In genomic region chr10:131874991-131875451, GRCh38 we compare ENCODE assay signal across 8 cellular contexts. TPM values are rescaled to one million over a fixed set of nuclear protein-coding genes. Genes with fewer than 3 reads are reported as not detected.
DNase-seq lines count a peak whose midpoint lies in the region; ATAC-seq, FAIRE-seq and TF ChIP-seq lines count a peak whose summit lies in the region.

No MANE protein-coding gene starts in this region.

- TF ChIP-seq RAD21 in H1 (IDR thresholded peaks at IDR 0.05 in 1 of 2, conservative IDR thresholded peaks at IDR 0.05 in 1 of 2; ENCODE audit: low read depth in 2 of 2, low read length in 2 of 2) = peak; percentile 94 to 96

- DNase-seq in AG04450 (ENCODE audit: low read depth, low spot score) (peak; percentile 52), NCI-H446 (lab: John Stamatoyannopoulos, UW) (peak; percentile 16 to 44), H1 (ENCODE audit: low read depth in 1 of 2, low spot score in 2 of 2) (peak; percentile 68 to 94), mesendoderm (peak; percentile 90)
- peak; percentile 86 for DNase-seq in activated CD4-positive, alpha-beta T cell treated with anti-CD3 and anti-CD28 coated beads for 36 hours
- peak; percentile 30 to 69 for DNase-seq in stimulated activated effector memory CD8-positive, alpha-beta T cell treated with anti-CD3 and anti-CD28 coated beads, Interleukin-12 subunit alpha, Interleukin-12 subunit beta, amount 100 ng/mL, for 72 hours (ENCODE audit: low spot score in 2 of 2)

- H3K56ac ChIP-seq in H1 (replicated peaks; ENCODE audit: insufficient read length, low read depth, low read length) = no peak overlapping the region
- H3K56ac ChIP-seq in mesendoderm (ENCODE audit: low read length) = no peak overlapping the region

- no peak for TF ChIP-seq EP300 in H1 (IDR thresholded peaks at IDR 0.05; ENCODE audit: borderline replicate concordance in 1 of 2, low read depth in 2 of 2, low read length in 2 of 2)

- no peak overlapping the region for H3K23ac ChIP-seq in H1 (ENCODE audit: insufficient read length)
- H3K23ac ChIP-seq in mesendoderm (ENCODE audit: low read length) = no peak overlapping the region

- H3K4me2 ChIP-seq in H1 (ENCODE audit: insufficient read depth in 1 of 2, low read depth in 2 of 2, low read length in 2 of 2) = peak overlapping the region in 1 of 2 experiments; percentile 71; a peak in 3 of 4 replicates
- H3K4me2 ChIP-seq in mesendoderm (ENCODE audit: low read length) = no peak overlapping the region

- H2AK5ac ChIP-seq in H1 (ENCODE audit: low read depth, low read length) (no peak overlapping the region), mesendoderm (ENCODE audit: low read length) (no peak overlapping the region)

- no peak overlapping the region for H2BK12ac ChIP-seq in H1 (ENCODE audit: low read depth, low read length)

- H3K79me1 ChIP-seq in H1 (ENCODE audit: low read depth, low read length) = no peaks in the 10 kb centered on the region
- H3K79me1 ChIP-seq in mesendoderm (ENCODE audit: low read length) = no peaks in the 10 kb centered on the region

- H3K4me1 ChIP-seq in H1 (replicated peaks in 1 of 4; ENCODE audit: control insufficient read depth in 3 of 4, insufficient read depth in 4 of 4, low read length in 3 of 4) (peaks cover 0 to 3% (median 0%) of the 10 kb centered on the region in 4 experiments; a peak in 2 of 7 replicates), mesendoderm (ENCODE audit: control insufficient read depth, low read depth, low read length) (no peaks in the 10 kb centered on the region)

- H4K8ac ChIP-seq in H1 (ENCODE audit: extremely low read depth, insufficient read depth, low read length) (no peak overlapping the region), mesendoderm (ENCODE audit: low read depth, low read length) (no peak overlapping the region)

- TF ChIP-seq POLR2A in GM18505 (IDR thresholded peaks at IDR 0.05; ENCODE audit: borderline replicate concordance, extremely low read depth, insufficient read depth, insufficient read length) (no peak), H1 (IDR thresholded peaks at IDR 0.05; ENCODE audit: control extremely low read depth in 1 of 2, low read depth in 2 of 2, low read length in 2 of 2) (no peak)

- H3K9me3 ChIP-seq in AG04450 (ENCODE audit: control insufficient read depth, insufficient read depth, low read length) (no peaks in the 10 kb centered on the region; the same call in 1 of the 2 replicates), H1 (ENCODE audit: insufficient read depth in 2 of 2, low read depth in 1 of 2, low read length in 1 of 2) (no peaks in the 10 kb centered on the region; a peak in 1 of 4 replicates)

- H3K79me2 ChIP-seq in H1 (ENCODE audit: control insufficient read depth in 1 of 2, insufficient read depth in 2 of 2, low read length in 2 of 2) (no peaks in the 10 kb centered on the region), mesendoderm (ENCODE audit: control insufficient read depth, insufficient read depth, low read length) (no peaks in the 10 kb centered on the region)

- H3K9ac ChIP-seq in H1 (replicated peaks in 1 of 4; ENCODE audit: extremely low read depth in 1 of 4, low read depth in 3 of 4, low read length in 3 of 4) (no peak overlapping the region), mesendoderm (ENCODE audit: low read length) (no peak overlapping the region)

- intact Hi-C loops in activated CD4-positive, alpha-beta T cell treated with anti-CD3 and anti-CD28 coated beads for 36 hours (cut with DNase I, micrococcal nuclease) = loop anchor here (1.0 to 10.0 kb wide), 6 partner anchors 420 to 1684 kb away; partner anchors contain the start of gene TCERG1L (in 1 of the 2)

- no peak overlapping the region for H4K5ac ChIP-seq in H1 (ENCODE audit: insufficient read length, low read depth, low read length)
- no peak overlapping the region for H4K5ac ChIP-seq in mesendoderm (ENCODE audit: low read length)

- no peaks in the 10 kb centered on the region for H3K23me2 ChIP-seq in H1 (ENCODE audit: low read depth, low read length)

- FAIRE-seq in H1 (lab: Jason Lieb, UNC) = no peak

- peaks cover 14% of the 10 kb centered on the region for H3K27me3 ChIP-seq in AG04450 (ENCODE audit: control insufficient read depth, insufficient read depth, low read length)
- H3K27me3 ChIP-seq in H1 (replicated peaks in 1 of 4; ENCODE audit: control insufficient read depth in 3 of 4, extremely low read depth in 1 of 4, insufficient read depth in 3 of 4, low read length in 3 of 4) = no peaks in the 10 kb centered on the region; a peak in 1 of 7 replicates
- no peaks in the 10 kb centered on the region for H3K27me3 ChIP-seq in mesendoderm (ENCODE audit: insufficient read depth, low read length, poor library complexity)

- H3K36me3 ChIP-seq in H1 (ENCODE audit: control insufficient read depth in 2 of 4, insufficient read depth in 4 of 4, low read length in 3 of 4) (no peaks in the 10 kb centered on the region), mesendoderm (ENCODE audit: control insufficient read depth, insufficient read depth, low read length) (no peaks in the 10 kb centered on the region)

- H2AFZ ChIP-seq in H1 (ENCODE audit: low read length) = peak overlapping the region; percentile 24; the same call in 1 of the 2 replicates

- H3K4me3 Mint-ChIP-seq in activated CD4-positive, alpha-beta T cell treated with anti-CD3 and anti-CD28 coated beads for 36 hours = no peak overlapping the region
- no peak overlapping the region for H3K4me3 Mint-ChIP-seq in stimulated activated effector memory CD8-positive, alpha-beta T cell treated with anti-CD3 and anti-CD28 coated beads, Interleukin-12 subunit alpha, Interleukin-12 subunit beta, amount 100 ng/mL, for 72 hours

- no peak overlapping the region for H3K14ac ChIP-seq in H1 (ENCODE audit: insufficient read length)

- H4K20me1 ChIP-seq in H1 (replicated peaks in 1 of 2; ENCODE audit: control insufficient read depth in 1 of 2, insufficient read depth in 2 of 2, low read length in 2 of 2) = no peaks in the 10 kb centered on the region

- H3K36me3 Mint-ChIP-seq in activated CD4-positive, alpha-beta T cell treated with anti-CD3 and anti-CD28 coated beads for 36 hours (ENCODE audit: low read depth) = no peaks in the 10 kb centered on the region
- H3K36me3 Mint-ChIP-seq in stimulated activated effector memory CD8-positive, alpha-beta T cell treated with anti-CD3 and anti-CD28 coated beads, Interleukin-12 subunit alpha, Interleukin-12 subunit beta, amount 100 ng/mL, for 72 hours = no peaks in the 10 kb centered on the region

- no peak overlapping the region for H3K27ac Mint-ChIP-seq in activated CD4-positive, alpha-beta T cell treated with anti-CD3 and anti-CD28 coated beads for 36 hours
- H3K27ac Mint-ChIP-seq in stimulated activated effector memory CD8-positive, alpha-beta T cell treated with anti-CD3 and anti-CD28 coated beads, Interleukin-12 subunit alpha, Interleukin-12 subunit beta, amount 100 ng/mL, for 72 hours = no peak overlapping the region

- H4K91ac ChIP-seq in H1 (replicated peaks; ENCODE audit: insufficient read length, low read length) = no peak overlapping the region

- peaks cover 13% of the 10 kb centered on the region for H3K27me3 Mint-ChIP-seq in activated CD4-positive, alpha-beta T cell treated with anti-CD3 and anti-CD28 coated beads for 36 hours

- H2BK15ac ChIP-seq in H1 (ENCODE audit: low read length) (no peak overlapping the region), mesendoderm (replicated peaks; ENCODE audit: low read depth) (no peak overlapping the region)

- peak; percentile 78 for TF ChIP-seq CTCF in AG04450 (IDR thresholded peaks at IDR 0.05; ENCODE audit: low read depth, low read length)
- peak; percentile 81 to 91 (median 90) for TF ChIP-seq CTCF in H1 (IDR thresholded peaks at IDR 0.05; ENCODE audit: control extremely low read depth in 1 of 3, insufficient read depth in 1 of 3, low read depth in 1 of 3, low read length in 3 of 3)

- no peaks in the 10 kb centered on the region for H3K4me1 Mint-ChIP-seq in activated CD4-positive, alpha-beta T cell treated with anti-CD3 and anti-CD28 coated beads for 36 hours
- H3K4me1 Mint-ChIP-seq in stimulated activated effector memory CD8-positive, alpha-beta T cell treated with anti-CD3 and anti-CD28 coated beads, Interleukin-12 subunit alpha, Interleukin-12 subunit beta, amount 100 ng/mL, for 72 hours = peaks cover 6% of the 10 kb centered on the region

- CTCF ChIA-PET in AG04450 (lab: Charles Lee) (interaction anchor here (0.6 to 2.4 kb wide), 9 partner anchors 11 to 1690 kb away, joined by 3 to 26 read pairs (median 6); no protein-coding TSS in a partner anchor), H1 (lab: Charles Lee; ENCODE audit: partially characterized antibody) (interaction anchor here (0.5 to 3.8 kb wide), 24 partner anchors 9 to 633 kb away, joined by 3 to 21 read pairs (median 4); no protein-coding TSS in a partner anchor)
- CTCF ChIA-PET in activated CD4-positive, alpha-beta T cell treated with anti-CD3 and anti-CD28 coated beads for 36 hours (lab: Charles Lee) = interaction anchor here (0.6 to 1.3 kb wide), 8 partner anchors 10 to 399 kb away, joined by 3 to 5 read pairs (median 3); no protein-coding TSS in a partner anchor

- no peak overlapping the region for H2BK5ac ChIP-seq in H1 (ENCODE audit: low read depth, low read length)
- no peak overlapping the region for H2BK5ac ChIP-seq in mesendoderm (ENCODE audit: low read length)

- H3K4me3 ChIP-seq in AG04450 (ENCODE audit: low read depth, low read length) (no peak overlapping the region), H1 (ENCODE audit: extremely low read depth in 1 of 4, insufficient read depth in 2 of 4, low read depth in 3 of 4, low read length in 4 of 4) (peak overlapping the region in 3 of 4 experiments; percentile 17 to 44 (median 26); a peak in 2 of 8 replicates), mesendoderm (ENCODE audit: low read length) (no peak overlapping the region)

- H3K9me3 Mint-ChIP-seq in activated CD4-positive, alpha-beta T cell treated with anti-CD3 and anti-CD28 coated beads for 36 hours (ENCODE audit: low read depth) = no peaks in the 10 kb centered on the region
- no peaks in the 10 kb centered on the region for H3K9me3 Mint-ChIP-seq in stimulated activated effector memory CD8-positive, alpha-beta T cell treated with anti-CD3 and anti-CD28 coated beads, Interleukin-12 subunit alpha, Interleukin-12 subunit beta, amount 100 ng/mL, for 72 hours

- no peak overlapping the region for H3K18ac ChIP-seq in H1 (ENCODE audit: extremely low read depth, low read length)
- no peak overlapping the region for H3K18ac ChIP-seq in mesendoderm (ENCODE audit: low read length)

- H3K27ac ChIP-seq in AG04450 (ENCODE audit: low read depth, low read length) (no peak overlapping the region), H1 (ENCODE audit: low read depth, low read length) (no peak overlapping the region), mesendoderm (ENCODE audit: low read depth, low read length) (no peak overlapping the region)

- no peak overlapping the region for H2BK20ac ChIP-seq in H1 (ENCODE audit: low read length)

- H3K4ac ChIP-seq in H1 (replicated peaks; ENCODE audit: insufficient read length, low read depth, low read length) = no peak overlapping the region
- no peak overlapping the region for H3K4ac ChIP-seq in mesendoderm (ENCODE audit: low read depth, low read length)

- POLR2A ChIA-PET in AG04450 (lab: Yijun Ruan, JAX) = interaction anchor here (0.6 kb wide), 1 partner anchor 1677 kb away, joined by 3 read pairs; no protein-coding TSS in a partner anchor
- POLR2A ChIA-PET in activated CD4-positive, alpha-beta T cell treated with anti-CD3 and anti-CD28 coated beads for 36 hours (lab: Charles Lee) = no interaction called here
- POLR2A ChIA-PET in H1 (lab: Charles Lee; ENCODE audit: partially characterized antibody) = no interaction called here

- WGBS in H1 (ENCODE audit: extremely low coverage in 1 of 2, insufficient coverage in 1 of 2, insufficient read length in 1 of 2, insufficient replicate concordance in 2 of 2, low coverage in 1 of 2, low lambda C conversion rate in 2 of 2, missing lambda C conversion rate in 1 of 2), 2 experiments = 5% methylated on average over 13 of the region's 17 CpGs; no CpG with 5 or more reads in 1 of the 2 experiments
- WGBS in mesendoderm (ENCODE audit: extremely low coverage, insufficient coverage, low lambda C conversion rate) = no CpG with 5 or more reads among the region's 17 CpGs

- H2BK120ac ChIP-seq in H1 (replicated peaks; ENCODE audit: low read depth, low read length) (no peak overlapping the region), mesendoderm (ENCODE audit: low read depth, low read length) (no peak overlapping the region)

- ATAC-seq in GM18505 (IDR thresholded peaks at IDR 0.05; ENCODE audit: unreplicated experiment) (peak; percentile 88), HG03354 (IDR thresholded peaks at IDR 0.05; ENCODE audit: poor library complexity, severe bottlenecking, unreplicated experiment) (peak; percentile 93)
- ATAC-seq in activated CD4-positive, alpha-beta T cell treated with anti-CD3 and anti-CD28 coated beads for 36 hours = peak; percentile 86
- peak; percentile 59 for ATAC-seq in stimulated activated effector memory CD8-positive, alpha-beta T cell treated with anti-CD3 and anti-CD28 coated beads, Interleukin-12 subunit alpha, Interleukin-12 subunit beta, amount 100 ng/mL, for 72 hours

RNA-seq across cellular contexts. Expression of gene PPP2R2D, which starts 25.8 kb away (rescaled TPM):
- polyA plus RNA-seq in AG04450 (2011; rRNA removed) (27.2 and 27.9 TPM in 2 replicates), H1 (2011; rRNA removed) (22.8 and 25.4 TPM in 2 replicates)
- polyA minus RNA-seq in AG04450 (2011; rRNA and poly(A)+ RNA removed) = 28.0 and 33.3 TPM in 2 replicates
- total RNA-seq in activated CD4-positive, alpha-beta T cell treated with anti-CD3 and anti-CD28 coated beads for 36 hours = 10 to 100 TPM; 30.0 to 39.3 TPM
- total RNA-seq in H1 (2021; fragmentation: NEBNext Ultra II Directional; extraction: Animal tissue kit (Norgen Biotek cat#: 25700)) = 32.8 and 34.1 TPM in 2 replicates
- 27.9 TPM for polyA plus RNA-seq in H1 (2011; cell fraction: cytosol; rRNA removed)
- 48.3 TPM for polyA plus RNA-seq in H1 (2011; cell fraction: nucleus; rRNA removed)
- polyA plus RNA-seq in H1 (2012, experiment 1 of 2) = 23.0 to 27.3 TPM (median 25.8 TPM) in 4 replicates
- polyA plus RNA-seq in H1 (2012, experiment 2 of 2) = 17.9 TPM
- polyA plus RNA-seq in H1 (2013, experiment 1 of 2) = 25.0 TPM
- 25.3 TPM for polyA plus RNA-seq in H1 (2013, experiment 2 of 2)
- polyA minus RNA-seq in H1 (2011; rRNA and poly(A)+ RNA removed) = 38.8 and 40.7 TPM in 2 replicates
- polyA minus RNA-seq in H1 (2011; cell fraction: cytosol; rRNA and poly(A)+ RNA removed) = 18.9 TPM
- polyA minus RNA-seq in H1 (2011; cell fraction: nucleus; rRNA and poly(A)+ RNA removed) = 42.4 TPM
- polyA plus RNA-seq in mesendoderm (2013, experiment 1 of 2) = 28.9 TPM
- polyA plus RNA-seq in mesendoderm (2013, experiment 2 of 2) = 30.4 TPM

Comparison
In these comparisons a context has a peak if more than half of its experiments do, and no peak if none do; other contexts are left out.
1. DNase-seq: peak in every context shown above with its lines; median percentile 90 in mesendoderm; 86 in activated CD4-positive, alpha-beta T cell treated with anti-CD3 and anti-CD28 coated beads for 36 hours; 81 in H1; 52 in AG04450; 50 in stimulated activated effector memory CD8-positive, alpha-beta T cell treated with anti-CD3 and anti-CD28 coated beads, Interleukin-12 subunit alpha, Interleukin-12 subunit beta, amount 100 ng/mL, for 72 hours; 30 in NCI-H446.
2. H3K4me3 ChIP-seq: peak in H1 (3 of 4); none in AG04450 (single experiment) and mesendoderm (single experiment).
3. Peak in every context shown above with its lines, with median percentiles within 50 percentile points of each other: ATAC-seq.